ENCODE assay signal across 9 cellular contexts in genomic region chr19:41870401-41870873, GRCh38. TPM values are rescaled to one million over a fixed set of nuclear protein-coding genes. Genes with fewer than 3 reads are reported as not detected.
DNase-seq lines count a peak whose midpoint lies in the region; ATAC-seq and TF ChIP-seq lines count a peak whose summit lies in the region.
"Had no signal": no experiment of that assay in that cellular context is flagged by ENCODE, and none has a peak within 500 bp of the region (broad histone marks: within the 10 kb centered on the region; RNA-seq: fewer than 3 reads in every experiment).

No MANE protein-coding gene starts in this region.

- DNase-seq in Daoy (ENCODE audit: low read depth) (peak; percentile 58), MM.1S (no peak), adipocyte (ENCODE audit: low read depth) (peak; percentile 19), mucosa of descending colon (peak in 1 of 3 donors; percentile 22), NCI-H69 (lab: John Stamatoyannopoulos, UW) (no peak)
- no peak for DNase-seq in central memory CD4-positive, alpha-beta T cell
- DNase-seq: right lobe of liver had no signal

- peaks cover 41% of the 10 kb centered on the region for H3K79me2 ChIP-seq in MM.1S (ENCODE audit: low read length)

- H3K9me3 ChIP-seq in MM.1S (replicated peaks; ENCODE audit: insufficient read depth, low read length) (no peaks in the 10 kb centered on the region), adipocyte (ENCODE audit: control insufficient read depth, low read length) (no peaks in the 10 kb centered on the region), mucosa of descending colon (no peaks in the 10 kb centered on the region)
- H3K9me3 ChIP-seq: right lobe of liver had no signal

- TF ChIP-seq CTCF in MM.1S (IDR thresholded peaks at IDR 0.05; ENCODE audit: low read length) (no peak), mucosa of descending colon (IDR thresholded peaks at IDR 0.05) (no peak)

- H3K36me3 ChIP-seq in MM.1S (replicated peaks; ENCODE audit: insufficient read depth, low read length) (peaks cover 9% of the 10 kb centered on the region), adipocyte (ENCODE audit: control insufficient read depth, insufficient read depth, low read length, severe bottlenecking) (peaks cover 61% of the 10 kb centered on the region), mucosa of descending colon (ENCODE audit: low read depth) (peaks cover 3% of the 10 kb centered on the region)

- H3K4me1 ChIP-seq in MM.1S (ENCODE audit: low read length) (peaks cover 66% of the 10 kb centered on the region), adipocyte (ENCODE audit: control insufficient read depth, insufficient read depth, low read length) (peaks cover 33% of the 10 kb centered on the region), mucosa of descending colon (ENCODE audit: low read depth) (peaks cover 42% of the 10 kb centered on the region)

- H3K9ac ChIP-seq in MM.1S (ENCODE audit: low read length) (no peak overlapping the region), adipocyte (ENCODE audit: low read length) (no peak overlapping the region)

- peaks cover 73% of the 10 kb centered on the region for H3F3A ChIP-seq in MM.1S (ENCODE audit: insufficient read depth, low read length)

- peaks cover 30% of the 10 kb centered on the region; the same call in 1 of the 2 replicates for H4K20me1 ChIP-seq in MM.1S (ENCODE audit: insufficient read depth, low read length)

- H3K4me2 ChIP-seq in MM.1S (ENCODE audit: low read depth, low read length): 0 out of 2 replicates have a peak overlapping the region, but pooled peaks have one; percentile 25

- H3K27ac ChIP-seq in MM.1S (ENCODE audit: low read length): peak overlapping the region; percentile 80

- no peak overlapping the region for H2AFZ ChIP-seq in MM.1S (ENCODE audit: low read length)

- H3K4me3 ChIP-seq in MM.1S (ENCODE audit: low read length) (no peak overlapping the region), adipocyte (ENCODE audit: low read length) (no peak overlapping the region), mucosa of descending colon (no peak overlapping the region)
- H3K4me3 ChIP-seq: right lobe of liver had no signal

- intact Hi-C loops in mucosa of descending colon (cut with DNase I, micrococcal nuclease): loop anchor here (5.0 kb wide), 1 partner anchor 82 kb away; no protein-coding TSS in a partner anchor

- H3K9me2 ChIP-seq in MM.1S (replicated peaks; ENCODE audit: insufficient read depth, low read length): no peaks in the 10 kb centered on the region

- ATAC-seq in mucosa of descending colon: peak; percentile 8
- no peak for ATAC-seq in GM19463 (IDR thresholded peaks at IDR 0.05; ENCODE audit: unreplicated experiment)
- ATAC-seq in HG02852 (IDR thresholded peaks at IDR 0.05; ENCODE audit: unreplicated experiment): no peak

- H3K27me3 ChIP-seq in MM.1S (replicated peaks; ENCODE audit: insufficient read depth, low read length) (no peaks in the 10 kb centered on the region), adipocyte (replicated peaks; ENCODE audit: control insufficient read depth, insufficient read depth, low read length) (no peaks in the 10 kb centered on the region)
- H3K27me3 ChIP-seq: right lobe of liver had no signal

RNA-seq across cellular contexts. Expression of gene CD79A, which starts 6.6 kb away (rescaled TPM):
- total RNA-seq in Daoy (2014; rRNA removed; shearing (Covaris generic)): not detected in 2 replicates
- total RNA-seq in mucosa of descending colon: 1 to 10 TPM; 2.7 to 7.3 (median 3.9) TPM

RNA-seq across cellular contexts. Expression of gene RPS19, which starts 10.4 kb away (rescaled TPM):
- 2,465 and 2,894 TPM in 2 replicates for total RNA-seq in Daoy (2014; rRNA removed; shearing (Covaris generic))
- 1,000 to 10,000 TPM; 1,251 to 1,696 (median 1,572) TPM for total RNA-seq in mucosa of descending colon

RNA-seq across cellular contexts. Expression of gene ARHGEF1, which starts 12.5 kb away (rescaled TPM):
- 73.9 and 76.2 TPM in 2 replicates for total RNA-seq in Daoy (2014; rRNA removed; shearing (Covaris generic))
- 100 to 1,000 TPM in 1 of 3 donors, 10 to 100 TPM in 2; 84.9 to 125 (median 92.3) TPM for total RNA-seq in mucosa of descending colon

RNA-seq across cellular contexts. Expression of gene DMRTC2, which starts 25.6 kb away (rescaled TPM):
- not detected in 2 replicates for total RNA-seq in Daoy (2014; rRNA removed; shearing (Covaris generic))
- total RNA-seq in mucosa of descending colon: not detected
- total RNA-seq: right lobe of liver had no signal

RNA-seq across cellular contexts. Expression of gene LYPD4, which starts 26.0 kb away (rescaled TPM):
- total RNA-seq in Daoy (2014; rRNA removed; shearing (Covaris generic)): not detected in 2 replicates
- total RNA-seq in mucosa of descending colon: not detected
- total RNA-seq: right lobe of liver had no signal

Comparison
In these comparisons a context has a peak if more than half of its experiments do, and no peak if none do; other contexts are left out.
1. DNase-seq: peak in Daoy (single experiment) and adipocyte (single experiment); none in MM.1S (single experiment), NCI-H69 (single experiment) and central memory CD4-positive, alpha-beta T cell (single experiment).